Comparison of ENCODE assay signal across 9 cellular contexts in genomic region chr11:7251836-7252682, GRCh38. TPM values are rescaled to one million over a fixed set of nuclear protein-coding genes. Genes with fewer than 3 reads are reported as not detected.
DNase-seq lines count a peak whose midpoint lies in the region; ATAC-seq, FAIRE-seq and TF ChIP-seq lines count a peak whose summit lies in the region.
"Had no signal": no experiment of that assay in that cellular context is flagged by ENCODE, and none has a peak within 500 bp of the region (broad histone marks: within the 10 kb centered on the region; RNA-seq: fewer than 3 reads in every experiment).

TSS of gene SYT9 (plus strand) at chr11:7251904. CDS start at chr11:7252187, 283 bp downstream.

- H3K4me3 ChIP-seq in OCI-LY3 (ENCODE audit: low read length) (no peak within 1 kb of the TSS), HepG2 (replicated peaks in 1 of 3; ENCODE audit: insufficient read depth in 1 of 3, low read depth in 2 of 3, low read length in 3 of 3) (peak within 1 kb of the TSS; percentile 21 to 58 (median 28); a peak in 5 of 6 replicates)

- H3K4me1 ChIP-seq in OCI-LY3 (ENCODE audit: low read length), result peaks cover 31% of the 10 kb centered on the region
- H3K4me1 ChIP-seq in HepG2 (ENCODE audit: insufficient read depth, low read length), result no peaks in the 10 kb centered on the region

- H4K20me1 ChIP-seq in OCI-LY3 (ENCODE audit: insufficient read depth, low read length) (no peaks in the 10 kb centered on the region), HepG2 (ENCODE audit: insufficient read depth, low read length) (no peaks in the 10 kb centered on the region)

- TF ChIP-seq RAD21 in HepG2 (CRISPR knock-in tag; IDR thresholded peaks at IDR 0.05), result no peak

- H3K9ac ChIP-seq in OCI-LY3 (ENCODE audit: low read length), result peak within 1 kb of the TSS; percentile 25; the same call in 1 of the 2 replicates
- H3K9ac ChIP-seq in HepG2 (ENCODE audit: insufficient read depth, low read depth, low read length), result no peak within 1 kb of the TSS

- H3K36me3 Mint-ChIP-seq in stimulated activated naive B cell treated with anti-CD40 and anti-IgM and Interleukin-4, amounts not matched to agents 10 μg/mL and 1 μg/mL and 100 μg/mL, for 72 hours, result no peaks in the 10 kb centered on the region
- no peaks in the 10 kb centered on the region for H3K36me3 Mint-ChIP-seq in Calu3 (ENCODE audit: insufficient read depth, unreplicated experiment)

- peaks cover 2 to 6% of the 10 kb centered on the region in 2 donors for H3K4me1 Mint-ChIP-seq in stimulated activated naive B cell treated with anti-CD40 and anti-IgM and Interleukin-4, amounts not matched to agents 10 μg/mL and 1 μg/mL and 100 μg/mL, for 72 hours
- no peaks in the 10 kb centered on the region for H3K4me1 Mint-ChIP-seq in Calu3 (ENCODE audit: low read depth, unreplicated experiment)

- TF ChIP-seq CTCF in OCI-LY3 (IDR thresholded peaks at IDR 0.05; ENCODE audit: low read depth, low read length) (no peak), HepG2 (CRISPR knock-in tag; IDR thresholded peaks at IDR 0.05) (no peak), Calu3 (IDR thresholded peaks at IDR 0.05; ENCODE audit: unreplicated experiment) (no peak)

- intact Hi-C loops in HepG2 (cut with micrococcal nuclease; ENCODE audit: unreplicated experiment) (no loop called here), Calu3 (cut with micrococcal nuclease; ENCODE audit: unreplicated experiment) (no loop called here)

- no peak for TF ChIP-seq POLR2A in HepG2 (IDR thresholded peaks at IDR 0.05; ENCODE audit: insufficient read depth in 1 of 2, low read depth in 2 of 2, low read length in 2 of 2)

- ATAC-seq in GM21619 (IDR thresholded peaks at IDR 0.05; ENCODE audit: unreplicated experiment) (peak; percentile 71), HepG2 (peak; percentile 96)
- ATAC-seq in stimulated activated naive B cell treated with anti-CD40 and anti-IgM and Interleukin-4, amounts not matched to agents 10 μg/mL and 1 μg/mL and 100 μg/mL, for 72 hours (replicated peaks), result peak; percentile 73 to 77

- CTCF ChIA-PET in HepG2 (lab: Yijun Ruan, JAX; ENCODE audit: low intra/inter-chr PET ratio, low total read pairs), result no interaction called here
- CTCF ChIA-PET in Calu3 (lab: Charles Lee), result no interaction called here

- no peaks in the 10 kb centered on the region for H3K27me3 ChIP-seq in OCI-LY3 (ENCODE audit: low read depth, low read length)
- peaks cover 7 to 54% of the 10 kb centered on the region in 2 experiments for H3K27me3 ChIP-seq in HepG2 (ENCODE audit: control insufficient read depth in 1 of 2, insufficient read depth in 2 of 2, low read length in 2 of 2)

- 28% methylated on average over 15 of the region's 84 CpGs for WGBS in HepG2 (ENCODE audit: low lambda C conversion rate)

- H3K79me2 ChIP-seq in OCI-LY3 (ENCODE audit: low read length), result no peaks in the 10 kb centered on the region
- H3K79me2 ChIP-seq in HepG2 (ENCODE audit: insufficient read depth, low read length), result no peaks in the 10 kb centered on the region

- peaks cover 2 to 4% of the 10 kb centered on the region in 2 donors for H3K9me3 Mint-ChIP-seq in stimulated activated naive B cell treated with anti-CD40 and anti-IgM and Interleukin-4, amounts not matched to agents 10 μg/mL and 1 μg/mL and 100 μg/mL, for 72 hours
- H3K9me3 Mint-ChIP-seq in Calu3 (ENCODE audit: low read depth, unreplicated experiment), result no peaks in the 10 kb centered on the region

- POLR2A ChIA-PET in HepG2 (lab: Yijun Ruan, JAX), result no interaction called here

- H3K4me2 ChIP-seq in OCI-LY3 (ENCODE audit: low read length) (peak within 1 kb of the TSS; percentile 78), HepG2 (ENCODE audit: low read depth, low read length) (peak within 1 kb of the TSS; percentile 55)

- BruUV-seq in HepG2 (replicated peaks; lab: Mats Ljungman, UMichigan), result no TSS peak
- BruUV-seq in Calu3 (replicated peaks; lab: Mats Ljungman, UMichigan), result no TSS peak

- peaks cover 39 to 54% of the 10 kb centered on the region in 2 donors for H3K27me3 Mint-ChIP-seq in stimulated activated naive B cell treated with anti-CD40 and anti-IgM and Interleukin-4, amounts not matched to agents 10 μg/mL and 1 μg/mL and 100 μg/mL, for 72 hours
- H3K27me3 Mint-ChIP-seq in Calu3 (ENCODE audit: unreplicated experiment), result peaks cover 47% of the 10 kb centered on the region

- H3K27ac ChIP-seq in OCI-LY3 (ENCODE audit: low read length), result peak within 1 kb of the TSS; percentile 80
- H3K27ac ChIP-seq in HepG2 (ENCODE audit: extremely low read length, insufficient read depth, low read length), result no peak within 1 kb of the TSS

- in situ Hi-C loops in HepG2 (cut with HindIII; ENCODE audit: extremely low pct_ligation_motif_present, low pct_unique_long_range_greater_than_20kb), result no loop called here

- H3K27ac Mint-ChIP-seq in stimulated activated naive B cell treated with anti-CD40 and anti-IgM and Interleukin-4, amounts not matched to agents 10 μg/mL and 1 μg/mL and 100 μg/mL, for 72 hours, result peak within 1 kb of the TSS; percentile 15
- no peak within 1 kb of the TSS for H3K27ac Mint-ChIP-seq in Calu3 (ENCODE audit: unreplicated experiment)

- H2AFZ ChIP-seq in OCI-LY3 (ENCODE audit: low read depth, low read length), result no peak within 1 kb of the TSS
- no peak within 1 kb of the TSS for H2AFZ ChIP-seq in HepG2 (ENCODE audit: low read length)

- H3K9me3 ChIP-seq in OCI-LY3 (ENCODE audit: insufficient read depth, low read length) (no peaks in the 10 kb centered on the region), HepG2 (ENCODE audit: low read length) (no peaks in the 10 kb centered on the region)

- peak; percentile 54 for DNase-seq in DMS53 treated with DMSO at 0.1 percent for 48 hours (lab: John Stamatoyannopoulos, UW; ENCODE audit: unreplicated experiment)
- DNase-seq in dermis blood vessel endothelial cell, result peak; percentile 35
- DNase-seq in HepG2 (ENCODE audit: low spot score), result no peak
- DNase-seq in stimulated activated naive B cell treated with anti-CD40 and anti-IgM and Interleukin-4, amounts not matched to agents 10 μg/mL and 1 μg/mL and 100 μg/mL, for 72 hours, result peak; percentile 2
- no peak for DNase-seq in Calu3
- no peak for DNase-seq in KG1 (lab: John Stamatoyannopoulos, UW)

- no peak for TF ChIP-seq EP300 in HepG2 (IDR thresholded peaks at IDR 0.05; ENCODE audit: low read depth in 2 of 2, low read length in 2 of 2)
- TF ChIP-seq EP300 in HepG2 (CRISPR knock-in tag; IDR thresholded peaks at IDR 0.05; ENCODE audit: borderline replicate concordance), result no peak

- no peaks in the 10 kb centered on the region for H3K36me3 ChIP-seq in OCI-LY3 (replicated peaks; ENCODE audit: low read depth, low read length)
- no peaks in the 10 kb centered on the region for H3K36me3 ChIP-seq in HepG2 (replicated peaks in 1 of 2; ENCODE audit: control insufficient read depth in 1 of 2, insufficient read depth in 2 of 2, low read length in 2 of 2)

- peak within 1 kb of the TSS; percentile 70 to 76 for H3K4me3 Mint-ChIP-seq in stimulated activated naive B cell treated with anti-CD40 and anti-IgM and Interleukin-4, amounts not matched to agents 10 μg/mL and 1 μg/mL and 100 μg/mL, for 72 hours
- no peak within 1 kb of the TSS for H3K4me3 Mint-ChIP-seq in Calu3 (ENCODE audit: low read depth, unreplicated experiment)

- no peak for FAIRE-seq in HepG2 (lab: Jason Lieb, UNC)

TF ChIP-seq in HepG2, 621 proteins besides CTCF, POLR2A, EP300 and RAD21 (continues in another document):
- peak; percentile 89 for TF ChIP-seq ZNF800 (CRISPR knock-in tag; IDR thresholded peaks at IDR 0.05)
- TF ChIP-seq HNRNPLL (IDR thresholded peaks at IDR 0.05; ENCODE audit: low read depth, low read length, poor library complexity, severe bottlenecking), result peak; percentile 96
- TF ChIP-seq ZIK1 (CRISPR knock-in tag; IDR thresholded peaks at IDR 0.05; ENCODE audit: borderline replicate concordance, low read depth), result no peak

RNA-seq across cellular contexts. Expression of gene SYT9, which starts in this region (rescaled TPM):
- total RNA-seq in dermis blood vessel endothelial cell (0.51 TPM in 2 replicates), HepG2 (2016; rRNA removed; fragmentation: Illumina TruSeq; extraction: Trizol) (not detected in 2 replicates), Calu3 (2022) (not detected in 2 replicates)
- total RNA-seq in HepG2 (2016; cell fraction: cytosol; rRNA removed; fragmentation: Illumina TruSeq; extraction: Trizol; ENCODE audit: low read depth), result not detected in 2 replicates
- not detected in 2 replicates for total RNA-seq in HepG2 (2016; cell fraction: insoluble cytoplasmic fraction; rRNA removed; fragmentation: Illumina TruSeq; extraction: Trizol)
- total RNA-seq in HepG2 (2016; cell fraction: membrane; rRNA removed; fragmentation: Illumina TruSeq; extraction: Trizol), result not detected in 2 replicates
- not detected in 2 replicates for total RNA-seq in HepG2 (2016; cell fraction: nucleus; rRNA removed; fragmentation: Illumina TruSeq; extraction: Trizol)
- not detected in 2 replicates for polyA plus RNA-seq in HepG2 (2011; rRNA removed)
- not detected in 2 replicates for polyA plus RNA-seq in HepG2 (2011; cell fraction: cytosol; rRNA removed)
- not detected in 2 replicates for polyA plus RNA-seq in HepG2 (2011; cell fraction: nucleus; rRNA removed)
- polyA plus RNA-seq in HepG2 (2012), result not detected in 2 replicates
- polyA plus RNA-seq in HepG2 (2016; cell fraction: cytosol; fragmentation: Illumina TruSeq; extraction: Trizol; ENCODE audit: low read depth), result not detected in 2 replicates
- polyA plus RNA-seq in HepG2 (2016; cell fraction: insoluble cytoplasmic fraction; fragmentation: Illumina TruSeq; extraction: Trizol; ENCODE audit: low read depth), result not detected in 2 replicates
- polyA plus RNA-seq in HepG2 (2016; cell fraction: membrane; fragmentation: Illumina TruSeq; extraction: Trizol; ENCODE audit: low read depth), result not detected in 2 replicates
- not detected in 2 replicates for polyA plus RNA-seq in HepG2 (2016; cell fraction: nucleus; fragmentation: Illumina TruSeq; extraction: Trizol; ENCODE audit: insufficient read depth, low read depth)
- polyA minus RNA-seq in HepG2 (2011; rRNA and poly(A)+ RNA removed; ENCODE audit: low replicate concordance), result not detected in 2 replicates
- polyA minus RNA-seq in HepG2 (2011; cell fraction: cytosol; rRNA and poly(A)+ RNA removed), result not detected in 2 replicates
- not detected in 2 replicates for polyA minus RNA-seq in HepG2 (2011; cell fraction: nucleus; rRNA and poly(A)+ RNA removed)
- total RNA-seq: LHCN-M2 had no signal

Comparison
In these comparisons a context has a peak if more than half of its experiments do, and no peak if none do; other contexts are left out.
1. Peak in DNase-seq in dermis blood vessel endothelial cell; RNA of the gene not detected or under 1 TPM.
2. Peak in ATAC-seq, H3K4me3 ChIP-seq and H3K4me2 ChIP-seq in HepG2; RNA of the gene not detected or under 1 TPM.
3. DNase-seq: peak in DMS53 treated with DMSO at 0.1 percent for 48 hours (single experiment) and stimulated activated naive B cell treated with anti-CD40 and anti-IgM and Interleukin-4, amounts not matched to agents 10 μg/mL and 1 μg/mL and 100 μg/mL, for 72 hours (single experiment); none in HepG2 (single experiment), Calu3 (single experiment) and KG1 (single experiment).
4. Peak in every context shown above with its lines, with median percentiles within 50 percentile points of each other: ATAC-seq.